In genomic region chr6:23465912-23466311, GRCh38 we compare ENCODE assay signal across 9 cellular contexts.
"Had no signal": no experiment of that assay in that cellular context is flagged by ENCODE, and none has a peak within 500 bp of the region (broad histone marks: within the 10 kb centered on the region; RNA-seq: fewer than 3 reads in every experiment).

No MANE protein-coding gene starts in this region.

- H3K4me3 Mint-ChIP-seq: GM23338, H9, HFFc6 had no signal

- H3K27ac ChIP-seq: GM23248 had no signal

- H3K9me3 ChIP-seq: HAP-1 had no signal

- H3K4me2 ChIP-seq: GM23338 had no signal

- H3K9ac ChIP-seq: GM23248 had no signal

- H3K9me3 Mint-ChIP-seq: GM23338, H9 had no signal

- H3K27ac Mint-ChIP-seq: GM23338, H9, HFFc6 had no signal

- DNase-seq: GM23248, GOT3, H7, H9, HCEC 1CT, HFFc6 had no signal

- H3K4me1 Mint-ChIP-seq: GM23338, H9 had no signal

- H2AFZ ChIP-seq: GM23248, GM23338 had no signal

- ATAC-seq: GM23338, HCT116 had no signal

- H3K4me3 ChIP-seq: GM23248, GM23338, HAP-1 had no signal

- H3K36me3 ChIP-seq: HAP-1 had no signal
